ENCODE assay signal across 20 cellular contexts in the genomic region with DNA sequence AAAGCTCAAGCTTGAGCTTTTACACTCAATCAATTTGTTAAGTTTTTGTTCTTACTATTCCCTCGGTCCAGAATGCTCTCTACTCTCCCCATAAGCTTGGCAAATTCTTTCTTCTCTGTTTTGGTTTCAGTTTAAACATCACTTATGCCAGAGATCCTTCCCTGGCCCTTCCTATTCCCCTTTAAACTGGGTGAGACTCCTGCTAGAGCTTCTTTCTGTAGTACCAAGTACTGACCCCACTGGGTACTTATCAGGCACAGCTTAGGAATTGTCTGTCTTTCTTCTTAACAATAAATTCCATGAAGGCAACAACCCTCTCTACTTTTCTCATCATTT.
DNase-seq lines count a peak whose midpoint lies in the region; TF ChIP-seq lines count a peak whose summit lies in the region.
"Had no signal": no experiment of that assay in that cellular context is flagged by ENCODE, and none has a peak within 500 bp of the region (broad histone marks: within the 10 kb centered on the region; RNA-seq: fewer than 3 reads in every experiment).

No MANE protein-coding gene starts in this region.

- H3K79me2 ChIP-seq in GM23248 (ENCODE audit: insufficient read depth) = no peaks in the 10 kb centered on the region

- H3K36me3 ChIP-seq in GM23248 (ENCODE audit: low read depth) (no peaks in the 10 kb centered on the region), ascending aorta (no peaks in the 10 kb centered on the region), mesenchymal stem cell (ENCODE audit: control insufficient read depth in 1 of 2, insufficient read depth in 2 of 2, low read depth in 1 of 2, low read length in 2 of 2) (no peaks in the 10 kb centered on the region), spleen (no peaks in the 10 kb centered on the region)
- H3K36me3 ChIP-seq: cardiac muscle cell, left lung had no signal

- H3K4ac ChIP-seq in mesenchymal stem cell (ENCODE audit: low read depth in 1 of 2, low read length in 2 of 2) = no peak overlapping the region

- no peak for TF ChIP-seq POLR2A in spleen (IDR thresholded peaks at IDR 0.05)

- H2BK12ac ChIP-seq in mesenchymal stem cell (ENCODE audit: low read length in 2 of 2) = no peak overlapping the region

- POLR2A ChIA-PET in activated CD4-positive, alpha-beta T cell treated with anti-CD3 and anti-CD28 coated beads, Interleukin-2, amount 10 ng/mL, durations not matched to agents 7 days and 5 days (lab: Charles Lee) = no interaction called here

- H2BK120ac ChIP-seq in mesenchymal stem cell (ENCODE audit: low read depth, low read length) = no peak overlapping the region

- H3K4me2 ChIP-seq in GM23248 (ENCODE audit: unreplicated experiment) = no peak overlapping the region
- H3K4me2 ChIP-seq in mesenchymal stem cell (ENCODE audit: low read length, poor library complexity, severe bottlenecking) = no peak overlapping the region
- H3K4me2 ChIP-seq: KMS-11, smooth muscle cell had no signal

- H3K27me3 ChIP-seq in GM23248 (replicated peaks; ENCODE audit: insufficient read depth) (no peaks in the 10 kb centered on the region), ascending aorta (no peaks in the 10 kb centered on the region), mesenchymal stem cell (ENCODE audit: control insufficient read depth in 1 of 2, insufficient read depth in 1 of 2, low read length in 2 of 2) (no peaks in the 10 kb centered on the region), spleen (replicated peaks in 1 of 7) (no peaks in the 10 kb centered on the region)
- H3K27me3 ChIP-seq: cardiac muscle cell, left lung had no signal

- H3K9me2 ChIP-seq in GM23248 (ENCODE audit: insufficient read depth) = no peaks in the 10 kb centered on the region

- H4K20me1 ChIP-seq in GM23248 (ENCODE audit: insufficient read depth) = no peaks in the 10 kb centered on the region

- H3K4me3 ChIP-seq in GM23248 = no peak overlapping the region
- no peak overlapping the region for H3K4me3 ChIP-seq in ascending aorta
- H3K4me3 ChIP-seq in mesenchymal stem cell (ENCODE audit: insufficient read depth in 1 of 2, low read depth in 1 of 2, low read length in 2 of 2) = no peak overlapping the region
- H3K4me3 ChIP-seq in spleen = no peak overlapping the region
- H3K4me3 ChIP-seq: cardiac muscle cell, left lung, smooth muscle cell had no signal

- intact Hi-C loops in ascending aorta (cut with DNase I) (loop anchor here (2.0 kb wide), 1 partner anchor 14 kb away; no protein-coding TSS in a partner anchor), spleen (cut with DNase I; ENCODE audit: low total_unique reads) (no loop called here)

- no peak overlapping the region for H2BK5ac ChIP-seq in mesenchymal stem cell (ENCODE audit: low read depth, low read length, poor library complexity, severe bottlenecking)

- H3K36me3 Mint-ChIP-seq in activated CD4-positive, alpha-beta T cell treated with anti-CD3 and anti-CD28 coated beads, Interleukin-2, amount 10 ng/mL, durations not matched to agents 7 days and 5 days (ENCODE audit: low read depth) = no peaks in the 10 kb centered on the region
- H3K36me3 Mint-ChIP-seq: CD4-positive, alpha-beta memory T cell had no signal

- WGBS in GM23248 (ENCODE audit: low coverage in 1 of 2, low lambda C conversion rate in 2 of 2, missing lambda C conversion rate in 2 of 2), 2 experiments = 26 to 28% methylated on average over 1 of the region's 1 CpG
- WGBS in mesenchymal stem cell = 89% methylated on average over 1 of the region's 1 CpG
- 56 to 78% (median 62%) methylated on average over 1 of the region's 1 CpG for WGBS in spleen, 5 donors

- H3K9me3 ChIP-seq in GM23248 (ENCODE audit: low read depth) (no peaks in the 10 kb centered on the region), ascending aorta (no peaks in the 10 kb centered on the region), mesenchymal stem cell (ENCODE audit: control insufficient read depth, low read length) (no peaks in the 10 kb centered on the region), spleen (no peaks in the 10 kb centered on the region)
- H3K9me3 ChIP-seq: left lung had no signal

- peaks cover 2% of the 10 kb centered on the region for H3K27me3 Mint-ChIP-seq in activated CD4-positive, alpha-beta T cell treated with anti-CD3 and anti-CD28 coated beads, Interleukin-2, amount 10 ng/mL, durations not matched to agents 7 days and 5 days

- no peak overlapping the region for H3K4me3 Mint-ChIP-seq in activated CD4-positive, alpha-beta T cell treated with anti-CD3 and anti-CD28 coated beads, Interleukin-2, amount 10 ng/mL, durations not matched to agents 7 days and 5 days
- H3K4me3 Mint-ChIP-seq: activated T-helper 1 cell treated with anti-CD3 and anti-CD28 coated beads, Interleukin-12 subunit alpha, Interleukin-12 subunit beta, Interleukin-2, Interleukin-4 antibody, amounts not matched to agents 30 ng/mL and 10 ng/mL and 1 ng/mL, durations not matched to agents 14 hours and 24 hours and 36 hours; CD4-positive, alpha-beta memory T cell had no signal

- no peak for DNase-seq in GM23248
- no peak for DNase-seq in ascending aorta (ENCODE audit: low spot score in 2 of 2)
- DNase-seq in mesenchymal stem cell = no peak
- DNase-seq in spleen = no peak
- DNase-seq in activated effector memory CD4-positive, alpha-beta T cell treated with anti-CD3 and anti-CD28 coated beads, Interleukin-2, amount 50 U/mL, for 16 hours = no peak
- DNase-seq in cerebellum (ENCODE audit: low spot score) = no peak
- DNase-seq in activated CD4-positive, alpha-beta T cell treated with anti-CD3 and anti-CD28 coated beads, Interleukin-2, amount 10 ng/mL, durations not matched to agents 7 days and 5 days = no peak
- DNase-seq in NCI-H524 (lab: John Stamatoyannopoulos, UW) = no peak
- DNase-seq: activated CD4-positive, alpha-beta T cell treated with anti-CD3 and anti-CD28 coated beads for 1 hour; CD4-positive, alpha-beta memory T cell; DMS53; left lung; NCI-H1092 treated with DMSO at 0.1 percent for 48 hours; NCI-H2081 treated with DMSO at 0.1 percent for 48 hours; NCI-H446 treated with DMSO at 0.1 percent for 48 hours; stimulated activated CD4-positive, alpha-beta T cell treated with anti-CD3 and anti-CD28 coated beads, Interleukin-4, amount 100 ng/mL, for 24 hours had no signal

- H3K79me1 ChIP-seq in mesenchymal stem cell (replicated peaks; ENCODE audit: low read length, poor library complexity, severe bottlenecking) = no peaks in the 10 kb centered on the region

- TF ChIP-seq CTCF in ascending aorta (IDR thresholded peaks at IDR 0.05) (no peak), spleen (IDR thresholded peaks at IDR 0.05 in 8 of 11, conservative IDR thresholded peaks at IDR 0.05 in 3 of 11) (no peak)

- H3K27ac ChIP-seq in GM23248 (no peak overlapping the region), ascending aorta (peak overlapping the region; percentile 68 to 75), mesenchymal stem cell (ENCODE audit: low read length, poor library complexity, severe bottlenecking) (no peak overlapping the region), spleen (peak overlapping the region in 6 of 8 donors; percentile 13 to 48 (median 34))
- H3K27ac ChIP-seq: cardiac muscle cell, KMS-11 had no signal

- H2BK15ac ChIP-seq in mesenchymal stem cell (ENCODE audit: low read depth, poor library complexity, severe bottlenecking) = no peak overlapping the region

- peak overlapping the region; percentile 1 for H2AK5ac ChIP-seq in mesenchymal stem cell (ENCODE audit: low read length, severe bottlenecking)

- H3K14ac ChIP-seq in mesenchymal stem cell (ENCODE audit: low read length in 2 of 2) = no peak overlapping the region

- H3K4me1 ChIP-seq in GM23248 (ENCODE audit: insufficient read depth) (peaks cover 24% of the 10 kb centered on the region; the same call in 1 of the 2 replicates), ascending aorta (peaks cover 0 to 30% of the 10 kb centered on the region in 2 donors), mesenchymal stem cell (ENCODE audit: control insufficient read depth, insufficient read depth, low read depth, low read length) (peaks cover 1% of the 10 kb centered on the region), spleen (peaks cover 0 to 7% (median 0%) of the 10 kb centered on the region in 6 donors)
- H3K4me1 ChIP-seq: left lung had no signal

- H3K9ac ChIP-seq in GM23248 (no peak overlapping the region), mesenchymal stem cell (ENCODE audit: low read length) (peak overlapping the region; percentile 52)
- H3K9ac ChIP-seq: KMS-11 had no signal

- in situ Hi-C loops in GM23248 (cut with MboI) = no loop called here

- H3K9me3 Mint-ChIP-seq in activated CD4-positive, alpha-beta T cell treated with anti-CD3 and anti-CD28 coated beads, Interleukin-2, amount 10 ng/mL, durations not matched to agents 7 days and 5 days = no peaks in the 10 kb centered on the region
- H3K9me3 Mint-ChIP-seq: activated T-helper 1 cell treated with anti-CD3 and anti-CD28 coated beads, Interleukin-12 subunit alpha, Interleukin-12 subunit beta, Interleukin-2, Interleukin-4 antibody, amounts not matched to agents 30 ng/mL and 10 ng/mL and 1 ng/mL, durations not matched to agents 14 hours and 24 hours and 36 hours; CD4-positive, alpha-beta memory T cell had no signal

- H3K4me1 Mint-ChIP-seq in activated CD4-positive, alpha-beta T cell treated with anti-CD3 and anti-CD28 coated beads, Interleukin-2, amount 10 ng/mL, durations not matched to agents 7 days and 5 days = no peaks in the 10 kb centered on the region

- no peaks in the 10 kb centered on the region for H3F3A ChIP-seq in GM23248 (ENCODE audit: insufficient read depth)

- no peak overlapping the region for H4K91ac ChIP-seq in mesenchymal stem cell (ENCODE audit: low read length)

- no peak overlapping the region for H3K23ac ChIP-seq in mesenchymal stem cell (ENCODE audit: low read length in 2 of 2)

- no peak overlapping the region for H4K8ac ChIP-seq in mesenchymal stem cell (ENCODE audit: low read length)

- no peak overlapping the region for H3K18ac ChIP-seq in mesenchymal stem cell (ENCODE audit: low read depth in 1 of 2, low read length in 2 of 2)

- CTCF ChIA-PET in activated CD4-positive, alpha-beta T cell treated with anti-CD3 and anti-CD28 coated beads, Interleukin-2, amount 10 ng/mL, durations not matched to agents 7 days and 5 days (lab: Charles Lee) = no interaction called here

- peak overlapping the region; percentile 40 for H2AFZ ChIP-seq in GM23248
- no peak overlapping the region for H2AFZ ChIP-seq in mesenchymal stem cell (ENCODE audit: low read depth, low read length)

- no peak overlapping the region for H3K27ac Mint-ChIP-seq in activated CD4-positive, alpha-beta T cell treated with anti-CD3 and anti-CD28 coated beads, Interleukin-2, amount 10 ng/mL, durations not matched to agents 7 days and 5 days
- H3K27ac Mint-ChIP-seq: activated T-helper 1 cell treated with anti-CD3 and anti-CD28 coated beads, Interleukin-12 subunit alpha, Interleukin-12 subunit beta, Interleukin-2, Interleukin-4 antibody, amounts not matched to agents 30 ng/mL and 10 ng/mL and 1 ng/mL, durations not matched to agents 14 hours and 24 hours and 36 hours; CD4-positive, alpha-beta memory T cell had no signal

Comparison
In these comparisons a context has a peak if more than half of its experiments do, and no peak if none do; other contexts are left out.
1. H3K27ac ChIP-seq: peak in ascending aorta (2 of 2) and spleen (6 of 8); none in GM23248 (single experiment) and mesenchymal stem cell (single experiment).